Comparison of ENCODE assay signal across 21 cellular contexts in genomic region chr10:3206516-3207157, GRCh38.
"Had no signal": no experiment of that assay in that cellular context is flagged by ENCODE, and none has a peak within 500 bp of the region (broad histone marks: within the 10 kb centered on the region; RNA-seq: fewer than 3 reads in every experiment).

No MANE protein-coding gene starts in this region.

- FAIRE-seq: colon, pancreas had no signal

- H3K9me3 Mint-ChIP-seq: dendritic cell treated with granulocyte-macrophage colony-stimulating factor and Interleukin-4, amounts not matched to agents 40 ng/mL and 50 ng/mL, for 4 days; effector memory CD8-positive, alpha-beta T cell; nephron; stimulated activated memory B cell treated with anti-CD40 and anti-IgM and Interleukin-4, amounts not matched to agents 10 μg/mL and 1 μg/mL and 100 μg/mL, for 72 hours; stimulated activated naive CD8-positive, alpha-beta T cell treated with anti-CD3 and anti-CD28 coated beads, Interleukin-15, Interleukin-2, amounts not matched to agents 100 ng/mL and 50 ng/mL, for 24 hours had no signal

- H3K36me3 ChIP-seq: esophagus squamous epithelium, pancreas, tibial artery had no signal

- H3K27me3 ChIP-seq: hepatocyte, tibial artery had no signal

- H3K27ac ChIP-seq: esophagus squamous epithelium, foreskin keratinocyte, hepatocyte, pancreas, tibial artery had no signal

- ATAC-seq: effector memory CD8-positive, alpha-beta T cell; foreskin keratinocyte; left colon; left ventricle myocardium superior; pancreas; right cardiac atrium; stimulated activated memory B cell treated with anti-CD40 and anti-IgM and Interleukin-4, amounts not matched to agents 10 μg/mL and 1 μg/mL and 100 μg/mL, for 72 hours had no signal

- DNase-seq: effector memory CD8-positive, alpha-beta T cell; esophagus squamous epithelium; foreskin keratinocyte; left colon; left ventricle myocardium superior; mesenchymal stem cell; naive B cell; occipital lobe; pancreas; right cardiac atrium; stimulated activated CD4-positive, alpha-beta T cell treated with anti-CD3 and anti-CD28 coated beads, Interleukin-4, amount 100 ng/mL, for 1 hour; stimulated activated CD8-positive, alpha-beta memory T cell treated with anti-CD3 and anti-CD28 coated beads, Interleukin-4, amount 100 ng/mL, for 48 hours; tibial artery had no signal

- H3K9me3 ChIP-seq: esophagus squamous epithelium, pancreas, tibial artery had no signal

- H3K4me3 ChIP-seq: esophagus squamous epithelium, hepatocyte, lung, pancreas, tibial artery had no signal

- H3K4me1 ChIP-seq: esophagus squamous epithelium, foreskin keratinocyte, pancreas, tibial artery had no signal

- H3K27ac Mint-ChIP-seq: dendritic cell treated with granulocyte-macrophage colony-stimulating factor and Interleukin-4, amounts not matched to agents 40 ng/mL and 50 ng/mL, for 4 days; effector memory CD8-positive, alpha-beta T cell; naive B cell; progenitor cell of endocrine pancreas; stimulated activated memory B cell treated with anti-CD40 and anti-IgM and Interleukin-4, amounts not matched to agents 10 μg/mL and 1 μg/mL and 100 μg/mL, for 72 hours; stimulated activated naive CD8-positive, alpha-beta T cell treated with anti-CD3 and anti-CD28 coated beads, Interleukin-15, Interleukin-2, amounts not matched to agents 100 ng/mL and 50 ng/mL, for 24 hours had no signal

- H3K36me3 Mint-ChIP-seq: naive B cell; stimulated activated memory B cell treated with anti-CD40 and anti-IgM and Interleukin-4, amounts not matched to agents 10 μg/mL and 1 μg/mL and 100 μg/mL, for 72 hours had no signal

- H3K4me3 Mint-ChIP-seq: dendritic cell treated with granulocyte-macrophage colony-stimulating factor and Interleukin-4, amounts not matched to agents 40 ng/mL and 50 ng/mL, for 4 days; effector memory CD8-positive, alpha-beta T cell; naive B cell; nephron; stimulated activated memory B cell treated with anti-CD40 and anti-IgM and Interleukin-4, amounts not matched to agents 10 μg/mL and 1 μg/mL and 100 μg/mL, for 72 hours; stimulated activated naive CD8-positive, alpha-beta T cell treated with anti-CD3 and anti-CD28 coated beads, Interleukin-15, Interleukin-2, amounts not matched to agents 100 ng/mL and 50 ng/mL, for 24 hours had no signal
